14 cellular contexts compared by ENCODE assay signal in genomic region chr10:30036341-30036740, GRCh38. TPM values are rescaled to one million over a fixed set of nuclear protein-coding genes. Genes with fewer than 3 reads are reported as not detected.
"Had no signal": no experiment of that assay in that cellular context is flagged by ENCODE, and none has a peak within 500 bp of the region (broad histone marks: within the 10 kb centered on the region; RNA-seq: fewer than 3 reads in every experiment).

No MANE protein-coding gene starts in this region.

- H3K4me3 ChIP-seq: SJSA1, spleen had no signal

- H3K27ac Mint-ChIP-seq: activated CD4-positive, alpha-beta T cell treated with anti-CD3 and anti-CD28 coated beads for 36 hours; activated CD8-positive, alpha-beta T cell treated with anti-CD3 and anti-CD28 coated beads for 36 hours; activated T-helper 1 cell treated with anti-CD3 and anti-CD28 coated beads, Interleukin-12 subunit alpha, Interleukin-12 subunit beta, Interleukin-2, Interleukin-4 antibody, amounts not matched to agents 30 ng/mL and 10 ng/mL and 1 ng/mL, durations not matched to agents 14 hours and 24 hours and 36 hours; brain; stimulated activated naive B cell treated with anti-CD40 and anti-IgM and Interleukin-4, amounts not matched to agents 10 μg/mL and 1 μg/mL and 100 μg/mL, for 72 hours; T-cell had no signal

- H3K36me3 Mint-ChIP-seq: stimulated activated naive B cell treated with anti-CD40 and anti-IgM and Interleukin-4, amounts not matched to agents 10 μg/mL and 1 μg/mL and 100 μg/mL, for 72 hours; T-cell had no signal

- H3K27me3 ChIP-seq: SJSA1 had no signal

- H3K36me3 ChIP-seq: spleen had no signal

- H3K4me1 ChIP-seq: SJSA1 had no signal

- H3K27me3 Mint-ChIP-seq: brain had no signal

- H3K4me3 Mint-ChIP-seq: activated CD4-positive, alpha-beta T cell treated with anti-CD3 and anti-CD28 coated beads for 36 hours; activated CD8-positive, alpha-beta T cell treated with anti-CD3 and anti-CD28 coated beads for 36 hours; activated T-helper 1 cell treated with anti-CD3 and anti-CD28 coated beads, Interleukin-12 subunit alpha, Interleukin-12 subunit beta, Interleukin-2, Interleukin-4 antibody, amounts not matched to agents 30 ng/mL and 10 ng/mL and 1 ng/mL, durations not matched to agents 14 hours and 24 hours and 36 hours; brain; stimulated activated naive B cell treated with anti-CD40 and anti-IgM and Interleukin-4, amounts not matched to agents 10 μg/mL and 1 μg/mL and 100 μg/mL, for 72 hours; T-cell had no signal

- H3K9me3 ChIP-seq: SJSA1, spleen had no signal

- H3K9me3 Mint-ChIP-seq: activated CD8-positive, alpha-beta T cell treated with anti-CD3 and anti-CD28 coated beads for 36 hours; activated T-helper 1 cell treated with anti-CD3 and anti-CD28 coated beads, Interleukin-12 subunit alpha, Interleukin-12 subunit beta, Interleukin-2, Interleukin-4 antibody, amounts not matched to agents 30 ng/mL and 10 ng/mL and 1 ng/mL, durations not matched to agents 14 hours and 24 hours and 36 hours; stimulated activated naive B cell treated with anti-CD40 and anti-IgM and Interleukin-4, amounts not matched to agents 10 μg/mL and 1 μg/mL and 100 μg/mL, for 72 hours; T-cell had no signal

- DNase-seq: activated CD4-positive, alpha-beta T cell treated with anti-CD3 and anti-CD28 coated beads for 36 hours; activated CD8-positive, alpha-beta T cell treated with anti-CD3 and anti-CD28 coated beads for 36 hours; activated naive CD4-positive, alpha-beta T cell treated with Interleukin-2 at 50 U/mL for 16 hours; erythroblast; foreskin fibroblast; spleen; stimulated activated CD4-positive, alpha-beta T cell treated with anti-CD3 and anti-CD28 coated beads, Interleukin-1b, Interleukin-23, amount 100 ng/mL, for 48 hours; stimulated activated naive B cell treated with anti-CD40 and anti-IgM and Interleukin-4, amounts not matched to agents 10 μg/mL and 1 μg/mL and 100 μg/mL, for 72 hours; T-cell; T1000; trophoblast cell had no signal

- H3K27ac ChIP-seq: SJSA1, spleen had no signal

- ATAC-seq: activated CD4-positive, alpha-beta T cell treated with anti-CD3 and anti-CD28 coated beads for 36 hours; activated CD8-positive, alpha-beta T cell treated with anti-CD3 and anti-CD28 coated beads for 36 hours; stimulated activated naive B cell treated with anti-CD40 and anti-IgM and Interleukin-4, amounts not matched to agents 10 μg/mL and 1 μg/mL and 100 μg/mL, for 72 hours; T-cell had no signal

RNA-seq across cellular contexts. Expression of gene JCAD, which starts 23.0 kb away (rescaled TPM):
- total RNA-seq: activated CD4-positive, alpha-beta T cell treated with anti-CD3 and anti-CD28 coated beads for 36 hours; activated CD8-positive, alpha-beta T cell treated with anti-CD3 and anti-CD28 coated beads for 36 hours had no signal
